ENCODE assay signal across 10 cellular contexts in genomic region chr21:28793043-28793442, GRCh38.
DNase-seq lines count a peak whose midpoint lies in the region; ATAC-seq, FAIRE-seq and TF ChIP-seq lines count a peak whose summit lies in the region.
"Had no signal": no experiment of that assay in that cellular context is flagged by ENCODE, and none has a peak within 500 bp of the region (broad histone marks: within the 10 kb centered on the region; RNA-seq: fewer than 3 reads in every experiment).

No MANE protein-coding gene starts in this region.

- H3K27me3 ChIP-seq in gastroesophageal sphincter, result no peaks in the 10 kb centered on the region
- no peaks in the 10 kb centered on the region for H3K27me3 ChIP-seq in psoas muscle (ENCODE audit: insufficient read depth in 3 of 3, low read length in 2 of 3)
- H3K27me3 ChIP-seq: upper lobe of left lung had no signal

- POLR2A ChIA-PET in HEK293 (lab: Yijun Ruan, JAX), result no interaction called here

- TF ChIP-seq CTCF in HEK293 (tag by site-specific recombination; IDR thresholded peaks at IDR 0.05) (peak; percentile 42; the same call in 1 of the 2 replicates), gastroesophageal sphincter (IDR thresholded peaks at IDR 0.05) (peak in 3 of 4 experiments; percentile 37 to 51 (median 37)), psoas muscle (IDR thresholded peaks at IDR 0.05) (peak; percentile 18)

- no peak overlapping the region for H3K27ac ChIP-seq in HEK293 (ENCODE audit: extremely low read depth, low read depth, low read length)
- H3K27ac ChIP-seq in gastroesophageal sphincter, result no peak overlapping the region
- no peak overlapping the region for H3K27ac ChIP-seq in psoas muscle
- H3K27ac ChIP-seq: upper lobe of left lung had no signal

- ATAC-seq in gastroesophageal sphincter (no peak), psoas muscle (no peak), HG02938 (IDR thresholded peaks at IDR 0.05; ENCODE audit: unreplicated experiment) (no peak)

- TF ChIP-seq POLR2A in gastroesophageal sphincter (IDR thresholded peaks at IDR 0.05), result no peak

- H3K9me3 ChIP-seq in HEK293 (ENCODE audit: control insufficient read depth, insufficient read depth, low read depth, low read length) (no peaks in the 10 kb centered on the region), gastroesophageal sphincter (no peaks in the 10 kb centered on the region), psoas muscle (no peaks in the 10 kb centered on the region)
- H3K9me3 ChIP-seq: upper lobe of left lung had no signal

- no peak overlapping the region for H3K4me3 ChIP-seq in HEK293 (ENCODE audit: low read depth, low read length)
- H3K4me3 ChIP-seq in gastroesophageal sphincter, result no peak overlapping the region
- no peak overlapping the region for H3K4me3 ChIP-seq in psoas muscle
- H3K4me3 ChIP-seq: upper lobe of left lung had no signal

- peak; percentile 82 for FAIRE-seq in TTC549 (lab: Jason Lieb, UNC)

- H3K4me1 ChIP-seq in HEK293 (ENCODE audit: control insufficient read depth, insufficient read depth, low read length) (no peaks in the 10 kb centered on the region), gastroesophageal sphincter (peaks cover 0 to 22% (median 8%) of the 10 kb centered on the region in 3 donors), psoas muscle (no peaks in the 10 kb centered on the region)

- TF ChIP-seq EP300 in gastroesophageal sphincter (IDR thresholded peaks at IDR 0.05), result no peak

- DNase-seq in psoas muscle (no peak), A172 (ENCODE audit: low spot score) (no peak)
- DNase-seq in stimulated activated naive CD4-positive, alpha-beta T cell (lab: John Stamatoyannopoulos, UW), result no peak
- DNase-seq: activated CD4-positive, CD25-positive, alpha-beta regulatory T cell treated with anti-CD3 and anti-CD28 coated beads, Interleukin-2, amount 50 U/mL, for 72 hours; stimulated activated CD4-positive, alpha-beta T cell treated with anti-CD3 and anti-CD28 coated beads, Interleukin-15, amount 100 ng/mL, for 24 hours; upper lobe of left lung had no signal

- 8 to 31% methylated on average over 2 of the region's 2 CpGs for WGBS in gastroesophageal sphincter (ENCODE audit: low coverage in 1 of 2), 2 donors
- 34 to 77% (median 58%) methylated on average over 2 of the region's 2 CpGs for WGBS in psoas muscle, 3 donors

- intact Hi-C loops in psoas muscle (cut with DNase I), result no loop called here

- CTCF ChIA-PET in HEK293 (lab: Yijun Ruan, JAX), result interaction anchor here (1.0 kb wide), 1 partner anchor 48 kb away, joined by 3 read pairs; no protein-coding TSS in a partner anchor

- H3K36me3 ChIP-seq in HEK293 (ENCODE audit: control insufficient read depth in 2 of 2, insufficient read depth in 1 of 2, low read length in 2 of 2) (no peaks in the 10 kb centered on the region), gastroesophageal sphincter (no peaks in the 10 kb centered on the region), psoas muscle (ENCODE audit: insufficient read depth in 1 of 2, low read depth in 1 of 2) (no peaks in the 10 kb centered on the region)
- H3K36me3 ChIP-seq: upper lobe of left lung had no signal

TF ChIP-seq in HEK293, 187 proteins besides CTCF, POLR2A, EP300 and RAD21:
- TF ChIP-seq ZNF654 (tag by site-specific recombination; IDR thresholded peaks at IDR 0.05; ENCODE audit: low read depth) (0 out of 2 replicates have a peak, but pooled peaks have one; percentile 9), ZNF121 (tag by site-specific recombination; IDR thresholded peaks at IDR 0.05) (no peak)
